In genomic region chr2:216080048-216080447, GRCh38 we compare ENCODE assay signal across 6 cellular contexts. TPM values are rescaled to one million over a fixed set of nuclear protein-coding genes. Genes with fewer than 3 reads are reported as not detected.
DNase-seq lines count a peak whose midpoint lies in the region; ATAC-seq, FAIRE-seq and TF ChIP-seq lines count a peak whose summit lies in the region.
"Not testable (repeated sequence)": the region's sequence is repeated elsewhere in the genome, so short reads cannot be mapped to it uniquely, and the experiment has no call there.

No MANE protein-coding gene starts in this region.

- peaks cover 56% of the 10 kb centered on the region for H3K4me1 Mint-ChIP-seq in activated CD4-positive, alpha-beta memory T cell treated with anti-CD3 and anti-CD28 coated beads, Interleukin-2, amount 10 ng/mL, durations not matched to agents 7 days and 5 days
- peaks cover 47% of the 10 kb centered on the region for H3K4me1 Mint-ChIP-seq in activated naive CD8-positive, alpha-beta T cell treated with anti-CD3 and anti-CD28 coated beads, Interleukin-2, amount 10 ng/mL, durations not matched to agents 7 days and 5 days
- H3K4me1 Mint-ChIP-seq in stimulated activated effector memory CD8-positive, alpha-beta T cell treated with anti-CD3 and anti-CD28 coated beads, Interleukin-12 subunit alpha, Interleukin-12 subunit beta, amount 100 ng/mL, for 72 hours: peaks cover 44% of the 10 kb centered on the region

- peaks cover 11% of the 10 kb centered on the region for H3F3A ChIP-seq in MM.1S (ENCODE audit: insufficient read depth, low read length)

- DNase-seq in A549 (ENCODE audit: low read depth in 1 of 2, low spot score in 1 of 2); MM.1S; activated CD4-positive, alpha-beta memory T cell treated with anti-CD3 and anti-CD28 coated beads, Interleukin-2, amount 10 ng/mL, durations not matched to agents 7 days and 5 days; activated naive CD8-positive, alpha-beta T cell treated with anti-CD3 and anti-CD28 coated beads, Interleukin-2, amount 10 ng/mL, durations not matched to agents 7 days and 5 days; HepG2 (ENCODE audit: low spot score); stimulated activated effector memory CD8-positive, alpha-beta T cell treated with anti-CD3 and anti-CD28 coated beads, Interleukin-12 subunit alpha, Interleukin-12 subunit beta, amount 100 ng/mL, for 72 hours (ENCODE audit: low spot score in 2 of 2): not testable (repeated sequence)

- not testable (repeated sequence) for ATAC-seq in A549; activated naive CD8-positive, alpha-beta T cell treated with anti-CD3 and anti-CD28 coated beads, Interleukin-2, amount 10 ng/mL, durations not matched to agents 7 days and 5 days (ENCODE audit: low read depth); HepG2; stimulated activated effector memory CD8-positive, alpha-beta T cell treated with anti-CD3 and anti-CD28 coated beads, Interleukin-12 subunit alpha, Interleukin-12 subunit beta, amount 100 ng/mL, for 72 hours

- not testable (repeated sequence) for H3K27ac Mint-ChIP-seq in activated CD4-positive, alpha-beta memory T cell treated with anti-CD3 and anti-CD28 coated beads, Interleukin-2, amount 10 ng/mL, durations not matched to agents 7 days and 5 days; activated naive CD8-positive, alpha-beta T cell treated with anti-CD3 and anti-CD28 coated beads, Interleukin-2, amount 10 ng/mL, durations not matched to agents 7 days and 5 days; stimulated activated effector memory CD8-positive, alpha-beta T cell treated with anti-CD3 and anti-CD28 coated beads, Interleukin-12 subunit alpha, Interleukin-12 subunit beta, amount 100 ng/mL, for 72 hours

- not testable (repeated sequence) for H3K9ac ChIP-seq in MM.1S (ENCODE audit: low read length)
- H3K9ac ChIP-seq in HepG2 (ENCODE audit: insufficient read depth, low read depth, low read length): peak overlapping the region; percentile 92; the same call in 1 of the 2 replicates

- not testable (repeated sequence) for TF ChIP-seq POLR2A in A549 (IDR thresholded peaks at IDR 0.05; ENCODE audit: low read length); HepG2 (IDR thresholded peaks at IDR 0.05; ENCODE audit: insufficient read depth in 1 of 2, low read depth in 2 of 2, low read length in 2 of 2)

- peaks cover 23% of the 10 kb centered on the region for H3K36me3 Mint-ChIP-seq in activated CD4-positive, alpha-beta memory T cell treated with anti-CD3 and anti-CD28 coated beads, Interleukin-2, amount 10 ng/mL, durations not matched to agents 7 days and 5 days (ENCODE audit: low read depth)
- peaks cover 15% of the 10 kb centered on the region for H3K36me3 Mint-ChIP-seq in activated naive CD8-positive, alpha-beta T cell treated with anti-CD3 and anti-CD28 coated beads, Interleukin-2, amount 10 ng/mL, durations not matched to agents 7 days and 5 days
- not testable (repeated sequence) for H3K36me3 Mint-ChIP-seq in stimulated activated effector memory CD8-positive, alpha-beta T cell treated with anti-CD3 and anti-CD28 coated beads, Interleukin-12 subunit alpha, Interleukin-12 subunit beta, amount 100 ng/mL, for 72 hours

- not testable (repeated sequence) for TF ChIP-seq CTCF in A549 (IDR thresholded peaks at IDR 0.05); MM.1S (IDR thresholded peaks at IDR 0.05; ENCODE audit: low read length); HepG2 (CRISPR knock-in tag; IDR thresholded peaks at IDR 0.05)

- not testable (repeated sequence) for TF ChIP-seq EP300 in A549 (IDR thresholded peaks at IDR 0.05); HepG2 (IDR thresholded peaks at IDR 0.05; ENCODE audit: low read depth in 2 of 2, low read length in 2 of 2); HepG2 (CRISPR knock-in tag; IDR thresholded peaks at IDR 0.05; ENCODE audit: borderline replicate concordance)

- H3K79me2 ChIP-seq in MM.1S (ENCODE audit: low read length) (peaks cover 24% of the 10 kb centered on the region), HepG2 (ENCODE audit: insufficient read depth, low read length) (peaks cover 61% of the 10 kb centered on the region)

- not testable (repeated sequence) for H4K20me1 ChIP-seq in MM.1S (ENCODE audit: insufficient read depth, low read length); HepG2 (ENCODE audit: insufficient read depth, low read length)

- TF ChIP-seq RAD21 in A549 (conservative IDR thresholded peaks at IDR 0.05 in 1 of 2, IDR thresholded peaks at IDR 0.05 in 1 of 2); HepG2 (CRISPR knock-in tag; IDR thresholded peaks at IDR 0.05): not testable (repeated sequence)

- not testable (repeated sequence) for H3K27me3 ChIP-seq in MM.1S (replicated peaks; ENCODE audit: insufficient read depth, low read length); HepG2 (ENCODE audit: control insufficient read depth in 1 of 2, insufficient read depth in 2 of 2, low read length in 2 of 2)

- H2AFZ ChIP-seq in MM.1S (ENCODE audit: low read length); HepG2 (ENCODE audit: low read length): not testable (repeated sequence)

- H3K27me3 Mint-ChIP-seq in activated CD4-positive, alpha-beta memory T cell treated with anti-CD3 and anti-CD28 coated beads, Interleukin-2, amount 10 ng/mL, durations not matched to agents 7 days and 5 days; activated naive CD8-positive, alpha-beta T cell treated with anti-CD3 and anti-CD28 coated beads, Interleukin-2, amount 10 ng/mL, durations not matched to agents 7 days and 5 days: not testable (repeated sequence)

- H3K4me3 ChIP-seq in A549: peak overlapping the region; percentile 59; the same call in 1 of the 3 replicates
- H3K4me3 ChIP-seq in MM.1S (ENCODE audit: low read length): not testable (repeated sequence)
- peak overlapping the region; percentile 85 to 100 (median 99); a peak in 5 of 6 replicates for H3K4me3 ChIP-seq in HepG2 (replicated peaks in 1 of 3; ENCODE audit: insufficient read depth in 1 of 3, low read depth in 2 of 3, low read length in 3 of 3)

- not testable (repeated sequence) for BruUV-seq in HepG2 (replicated peaks; lab: Mats Ljungman, UMichigan)

- in situ Hi-C loops in HepG2 (cut with HindIII; ENCODE audit: extremely low pct_ligation_motif_present, low pct_unique_long_range_greater_than_20kb): not testable (repeated sequence)

- CTCF ChIA-PET in A549 (lab: Yijun Ruan, JAX); HepG2 (lab: Yijun Ruan, JAX; ENCODE audit: low intra/inter-chr PET ratio, low total read pairs): not testable (repeated sequence)
- CTCF ChIA-PET in activated CD4-positive, alpha-beta memory T cell treated with anti-CD3 and anti-CD28 coated beads, Interleukin-2, amount 10 ng/mL, durations not matched to agents 7 days and 5 days (lab: Charles Lee): interaction anchor here (0.6 to 2.2 kb wide), 2 partner anchors 10 to 21 kb away, joined by 3 to 11 read pairs; no protein-coding TSS in a partner anchor

- not testable (repeated sequence) for H3K9me3 ChIP-seq in A549; MM.1S (replicated peaks; ENCODE audit: insufficient read depth, low read length); HepG2 (ENCODE audit: low read length)

- POLR2A ChIA-PET in A549 (lab: Yijun Ruan, JAX); activated naive CD8-positive, alpha-beta T cell treated with anti-CD3 and anti-CD28 coated beads, Interleukin-2, amount 10 ng/mL, durations not matched to agents 7 days and 5 days (lab: Charles Lee): not testable (repeated sequence)
- POLR2A ChIA-PET in activated CD4-positive, alpha-beta memory T cell treated with anti-CD3 and anti-CD28 coated beads, Interleukin-2, amount 10 ng/mL, durations not matched to agents 7 days and 5 days (lab: Charles Lee): interaction anchor here (6.0 kb wide), 1 partner anchor 31 kb away, joined by 103 read pairs; the partner anchor contains the start of gene XRCC5
- POLR2A ChIA-PET in HepG2 (lab: Yijun Ruan, JAX): interaction anchor here (2.4 to 5.3 kb wide), 2 partner anchors 9 to 30 kb away, joined by 11 to 131 read pairs; partner anchors contain the start of gene XRCC5

- FAIRE-seq in A549 (lab: Jason Lieb, UNC); HepG2 (lab: Jason Lieb, UNC): not testable (repeated sequence)

- H3K9me3 Mint-ChIP-seq in activated CD4-positive, alpha-beta memory T cell treated with anti-CD3 and anti-CD28 coated beads, Interleukin-2, amount 10 ng/mL, durations not matched to agents 7 days and 5 days; activated naive CD8-positive, alpha-beta T cell treated with anti-CD3 and anti-CD28 coated beads, Interleukin-2, amount 10 ng/mL, durations not matched to agents 7 days and 5 days; stimulated activated effector memory CD8-positive, alpha-beta T cell treated with anti-CD3 and anti-CD28 coated beads, Interleukin-12 subunit alpha, Interleukin-12 subunit beta, amount 100 ng/mL, for 72 hours: not testable (repeated sequence)

- not testable (repeated sequence) for H3K9me2 ChIP-seq in MM.1S (replicated peaks; ENCODE audit: insufficient read depth, low read length)

- not testable (repeated sequence) for H3K36me3 ChIP-seq in MM.1S (replicated peaks; ENCODE audit: insufficient read depth, low read length); HepG2 (replicated peaks in 1 of 2; ENCODE audit: control insufficient read depth in 1 of 2, insufficient read depth in 2 of 2, low read length in 2 of 2)

- peak overlapping the region; percentile 16 for H3K4me3 Mint-ChIP-seq in activated CD4-positive, alpha-beta memory T cell treated with anti-CD3 and anti-CD28 coated beads, Interleukin-2, amount 10 ng/mL, durations not matched to agents 7 days and 5 days
- H3K4me3 Mint-ChIP-seq in activated naive CD8-positive, alpha-beta T cell treated with anti-CD3 and anti-CD28 coated beads, Interleukin-2, amount 10 ng/mL, durations not matched to agents 7 days and 5 days: peak overlapping the region; percentile 42
- peak overlapping the region; percentile 93 for H3K4me3 Mint-ChIP-seq in stimulated activated effector memory CD8-positive, alpha-beta T cell treated with anti-CD3 and anti-CD28 coated beads, Interleukin-12 subunit alpha, Interleukin-12 subunit beta, amount 100 ng/mL, for 72 hours

- H3K4me2 ChIP-seq in A549 (peak overlapping the region; percentile 78), MM.1S (ENCODE audit: low read depth, low read length) (peak overlapping the region; percentile 73; the same call in 1 of the 2 replicates), HepG2 (ENCODE audit: low read depth, low read length) (peak overlapping the region; percentile 97)

- intact Hi-C loops in HepG2 (cut with micrococcal nuclease; ENCODE audit: unreplicated experiment): not testable (repeated sequence)

- WGBS in A549 (ENCODE audit: missing lambda C conversion rate): 95% methylated on average over 10 of the region's 10 CpGs
- 96% methylated on average over 10 of the region's 10 CpGs for WGBS in HepG2 (ENCODE audit: low lambda C conversion rate)

- peaks cover 46% of the 10 kb centered on the region for H3K4me1 ChIP-seq in A549
- H3K4me1 ChIP-seq in MM.1S (ENCODE audit: low read length): peaks cover 12% of the 10 kb centered on the region
- peaks cover 85% of the 10 kb centered on the region for H3K4me1 ChIP-seq in HepG2 (ENCODE audit: insufficient read depth, low read length)

- H3K27ac ChIP-seq in A549; MM.1S (ENCODE audit: low read length): not testable (repeated sequence)
- H3K27ac ChIP-seq in HepG2 (ENCODE audit: extremely low read length, insufficient read depth, low read length): peak overlapping the region; percentile 88

RNA-seq across cellular contexts. Expression of gene PECR, which starts 1.6 kb away (rescaled TPM):
- polyA plus RNA-seq in A549 (2011; rRNA removed) (39.9 and 50.4 TPM in 2 replicates), A549 (2017; fragmentation: RNase III; extraction: RNeasy Plus Mini Kit Qiagen cat#74134 plus additional on column Dnase treatment) (16.8 to 17.1 TPM (median 16.9 TPM) in 3 replicates), HepG2 (2011; rRNA removed) (153 and 175 TPM in 2 replicates)
- polyA plus RNA-seq in A549 (2012; cell fraction: cytosol; rRNA removed): 33.5 and 33.6 TPM in 2 replicates
- 10.0 and 14.7 TPM in 2 replicates for polyA plus RNA-seq in A549 (2012; cell fraction: nucleus; rRNA removed)
- 35.2 and 38.2 TPM in 2 replicates for polyA minus RNA-seq in A549 (2011; rRNA and poly(A)+ RNA removed)
- total RNA-seq in activated CD4-positive, alpha-beta memory T cell treated with anti-CD3 and anti-CD28 coated beads, Interleukin-2, amount 10 ng/mL, durations not matched to agents 7 days and 5 days: 10 to 100 TPM; 32.5 to 34.7 TPM
- 10 to 100 TPM; 28.2 to 29.4 TPM for total RNA-seq in activated naive CD8-positive, alpha-beta T cell treated with anti-CD3 and anti-CD28 coated beads, Interleukin-2, amount 10 ng/mL, durations not matched to agents 7 days and 5 days
- total RNA-seq in HepG2 (2016; rRNA removed; fragmentation: Illumina TruSeq; extraction: Trizol): 151 and 181 TPM in 2 replicates
- 20.8 and 20.9 TPM in 2 replicates for total RNA-seq in HepG2 (2016; cell fraction: cytosol; rRNA removed; fragmentation: Illumina TruSeq; extraction: Trizol; ENCODE audit: low read depth)
- total RNA-seq in HepG2 (2016; cell fraction: insoluble cytoplasmic fraction; rRNA removed; fragmentation: Illumina TruSeq; extraction: Trizol): 143 and 194 TPM in 2 replicates
- 32.3 and 33.6 TPM in 2 replicates for total RNA-seq in HepG2 (2016; cell fraction: membrane; rRNA removed; fragmentation: Illumina TruSeq; extraction: Trizol)
- 129 and 136 TPM in 2 replicates for total RNA-seq in HepG2 (2016; cell fraction: nucleus; rRNA removed; fragmentation: Illumina TruSeq; extraction: Trizol)
- 103 and 140 TPM in 2 replicates for polyA plus RNA-seq in HepG2 (2011; cell fraction: cytosol; rRNA removed)
- 97.8 and 111 TPM in 2 replicates for polyA plus RNA-seq in HepG2 (2011; cell fraction: nucleus; rRNA removed)
- polyA plus RNA-seq in HepG2 (2012): 154 and 170 TPM in 2 replicates
- 10.8 and 11.0 TPM in 2 replicates for polyA plus RNA-seq in HepG2 (2016; cell fraction: cytosol; fragmentation: Illumina TruSeq; extraction: Trizol; ENCODE audit: low read depth)
- 162 and 177 TPM in 2 replicates for polyA plus RNA-seq in HepG2 (2016; cell fraction: insoluble cytoplasmic fraction; fragmentation: Illumina TruSeq; extraction: Trizol; ENCODE audit: low read depth)
- polyA plus RNA-seq in HepG2 (2016; cell fraction: membrane; fragmentation: Illumina TruSeq; extraction: Trizol; ENCODE audit: low read depth): 19.7 and 20.5 TPM in 2 replicates
- 75.4 and 82.9 TPM in 2 replicates for polyA plus RNA-seq in HepG2 (2016; cell fraction: nucleus; fragmentation: Illumina TruSeq; extraction: Trizol; ENCODE audit: insufficient read depth, low read depth)
- 5.0 and 112 TPM in 2 replicates for polyA minus RNA-seq in HepG2 (2011; rRNA and poly(A)+ RNA removed; ENCODE audit: low replicate concordance)
- 52.5 and 73.0 TPM in 2 replicates for polyA minus RNA-seq in HepG2 (2011; cell fraction: cytosol; rRNA and poly(A)+ RNA removed)
- polyA minus RNA-seq in HepG2 (2011; cell fraction: nucleus; rRNA and poly(A)+ RNA removed): 221 and 291 TPM in 2 replicates

RNA-seq across cellular contexts. Expression of gene TMEM169, which starts 1.7 kb away (rescaled TPM):
- polyA plus RNA-seq in A549 (2011; rRNA removed): 0.54 and 0.78 TPM in 2 replicates
- 0.08 and 0.09 TPM in 2 replicates for polyA plus RNA-seq in A549 (2012; cell fraction: cytosol; rRNA removed)
- polyA plus RNA-seq in A549 (2012; cell fraction: nucleus; rRNA removed): 0.04 and 0.26 TPM in 2 replicates
- polyA plus RNA-seq in A549 (2017; fragmentation: RNase III; extraction: RNeasy Plus Mini Kit Qiagen cat#74134 plus additional on column Dnase treatment): 0.80 to 0.82 TPM (median 0.81 TPM) in 3 replicates
- 0.62 and 0.63 TPM in 2 replicates for polyA minus RNA-seq in A549 (2011; rRNA and poly(A)+ RNA removed)
- total RNA-seq in activated CD4-positive, alpha-beta memory T cell treated with anti-CD3 and anti-CD28 coated beads, Interleukin-2, amount 10 ng/mL, durations not matched to agents 7 days and 5 days: 1 to 10 TPM; 2.3 to 3.5 TPM
- 1 to 10 TPM; 1.1 to 2.0 TPM for total RNA-seq in activated naive CD8-positive, alpha-beta T cell treated with anti-CD3 and anti-CD28 coated beads, Interleukin-2, amount 10 ng/mL, durations not matched to agents 7 days and 5 days
- total RNA-seq in HepG2 (2016; rRNA removed; fragmentation: Illumina TruSeq; extraction: Trizol): 4.3 and 4.5 TPM in 2 replicates
- total RNA-seq in HepG2 (2016; cell fraction: cytosol; rRNA removed; fragmentation: Illumina TruSeq; extraction: Trizol; ENCODE audit: low read depth): 1.1 and 1.2 TPM in 2 replicates
- total RNA-seq in HepG2 (2016; cell fraction: insoluble cytoplasmic fraction; rRNA removed; fragmentation: Illumina TruSeq; extraction: Trizol): 4.0 and 5.3 TPM in 2 replicates
- 3.7 and 4.4 TPM in 2 replicates for total RNA-seq in HepG2 (2016; cell fraction: membrane; rRNA removed; fragmentation: Illumina TruSeq; extraction: Trizol)
- total RNA-seq in HepG2 (2016; cell fraction: nucleus; rRNA removed; fragmentation: Illumina TruSeq; extraction: Trizol): 3.6 TPM in 2 replicates
- 1.5 and 2.1 TPM in 2 replicates for polyA plus RNA-seq in HepG2 (2011; rRNA removed)
- polyA plus RNA-seq in HepG2 (2011; cell fraction: cytosol; rRNA removed): 1.5 and 2.6 TPM in 2 replicates
- 0.71 and 0.80 TPM in 2 replicates for polyA plus RNA-seq in HepG2 (2011; cell fraction: nucleus; rRNA removed)
- polyA plus RNA-seq in HepG2 (2012): 5.4 and 6.9 TPM in 2 replicates
- polyA plus RNA-seq in HepG2 (2016; cell fraction: cytosol; fragmentation: Illumina TruSeq; extraction: Trizol; ENCODE audit: low read depth): 0.60 and 0.85 TPM in 2 replicates
- polyA plus RNA-seq in HepG2 (2016; cell fraction: insoluble cytoplasmic fraction; fragmentation: Illumina TruSeq; extraction: Trizol; ENCODE audit: low read depth): 2.9 and 4.2 TPM in 2 replicates
- polyA plus RNA-seq in HepG2 (2016; cell fraction: membrane; fragmentation: Illumina TruSeq; extraction: Trizol; ENCODE audit: low read depth): 1.7 and 1.8 TPM in 2 replicates
- polyA plus RNA-seq in HepG2 (2016; cell fraction: nucleus; fragmentation: Illumina TruSeq; extraction: Trizol; ENCODE audit: insufficient read depth, low read depth): 5.0 and 6.2 TPM in 2 replicates
- polyA minus RNA-seq in HepG2 (2011; rRNA and poly(A)+ RNA removed; ENCODE audit: low replicate concordance): 6.2 TPM in 1 of 2 replicates, not detected in the other
- polyA minus RNA-seq in HepG2 (2011; cell fraction: cytosol; rRNA and poly(A)+ RNA removed): 2.0 and 2.7 TPM in 2 replicates
- 1.4 and 2.6 TPM in 2 replicates for polyA minus RNA-seq in HepG2 (2011; cell fraction: nucleus; rRNA and poly(A)+ RNA removed)

RNA-seq across cellular contexts. Expression of gene XRCC5, which starts 29.1 kb away (rescaled TPM):
- polyA plus RNA-seq in A549 (2011; rRNA removed) (430 and 619 TPM in 2 replicates), A549 (2017; fragmentation: RNase III; extraction: RNeasy Plus Mini Kit Qiagen cat#74134 plus additional on column Dnase treatment) (209 to 222 TPM (median 217 TPM) in 3 replicates), HepG2 (2011; rRNA removed) (215 and 264 TPM in 2 replicates)
- polyA plus RNA-seq in A549 (2012; cell fraction: cytosol; rRNA removed): 127 and 133 TPM in 2 replicates
- polyA plus RNA-seq in A549 (2012; cell fraction: nucleus; rRNA removed): 204 and 220 TPM in 2 replicates
- polyA minus RNA-seq in A549 (2011; rRNA and poly(A)+ RNA removed): 425 and 452 TPM in 2 replicates
- total RNA-seq in activated CD4-positive, alpha-beta memory T cell treated with anti-CD3 and anti-CD28 coated beads, Interleukin-2, amount 10 ng/mL, durations not matched to agents 7 days and 5 days: 100 to 1,000 TPM; 296 to 302 TPM
- total RNA-seq in activated naive CD8-positive, alpha-beta T cell treated with anti-CD3 and anti-CD28 coated beads, Interleukin-2, amount 10 ng/mL, durations not matched to agents 7 days and 5 days: 100 to 1,000 TPM; 268 to 273 TPM
- 454 and 733 TPM in 2 replicates for total RNA-seq in HepG2 (2016; rRNA removed; fragmentation: Illumina TruSeq; extraction: Trizol)
- total RNA-seq in HepG2 (2016; cell fraction: cytosol; rRNA removed; fragmentation: Illumina TruSeq; extraction: Trizol; ENCODE audit: low read depth): 40.2 and 45.7 TPM in 2 replicates
- 445 and 739 TPM in 2 replicates for total RNA-seq in HepG2 (2016; cell fraction: insoluble cytoplasmic fraction; rRNA removed; fragmentation: Illumina TruSeq; extraction: Trizol)
- 92.3 and 106 TPM in 2 replicates for total RNA-seq in HepG2 (2016; cell fraction: membrane; rRNA removed; fragmentation: Illumina TruSeq; extraction: Trizol)
- 346 and 369 TPM in 2 replicates for total RNA-seq in HepG2 (2016; cell fraction: nucleus; rRNA removed; fragmentation: Illumina TruSeq; extraction: Trizol)
- 129 and 152 TPM in 2 replicates for polyA plus RNA-seq in HepG2 (2011; cell fraction: cytosol; rRNA removed)
- 61.2 and 69.5 TPM in 2 replicates for polyA plus RNA-seq in HepG2 (2011; cell fraction: nucleus; rRNA removed)
- 143 and 176 TPM in 2 replicates for polyA plus RNA-seq in HepG2 (2012)
- 21.5 and 24.7 TPM in 2 replicates for polyA plus RNA-seq in HepG2 (2016; cell fraction: cytosol; fragmentation: Illumina TruSeq; extraction: Trizol; ENCODE audit: low read depth)
- 503 and 513 TPM in 2 replicates for polyA plus RNA-seq in HepG2 (2016; cell fraction: insoluble cytoplasmic fraction; fragmentation: Illumina TruSeq; extraction: Trizol; ENCODE audit: low read depth)
- 41.2 and 52.0 TPM in 2 replicates for polyA plus RNA-seq in HepG2 (2016; cell fraction: membrane; fragmentation: Illumina TruSeq; extraction: Trizol; ENCODE audit: low read depth)
- polyA plus RNA-seq in HepG2 (2016; cell fraction: nucleus; fragmentation: Illumina TruSeq; extraction: Trizol; ENCODE audit: insufficient read depth, low read depth): 228 and 232 TPM in 2 replicates
- polyA minus RNA-seq in HepG2 (2011; rRNA and poly(A)+ RNA removed; ENCODE audit: low replicate concordance): 569 and 652 TPM in 2 replicates
- polyA minus RNA-seq in HepG2 (2011; cell fraction: cytosol; rRNA and poly(A)+ RNA removed): 159 and 172 TPM in 2 replicates
- 290 and 331 TPM in 2 replicates for polyA minus RNA-seq in HepG2 (2011; cell fraction: nucleus; rRNA and poly(A)+ RNA removed)

Comparison
In these comparisons a context has a peak if more than half of its experiments do, and no peak if none do; other contexts are left out.
1. H3K4me3 Mint-ChIP-seq: peak in every context shown above with its lines; median percentile 93 in stimulated activated effector memory CD8-positive, alpha-beta T cell treated with anti-CD3 and anti-CD28 coated beads, Interleukin-12 subunit alpha, Interleukin-12 subunit beta, amount 100 ng/mL, for 72 hours; 42 in activated naive CD8-positive, alpha-beta T cell treated with anti-CD3 and anti-CD28 coated beads, Interleukin-2, amount 10 ng/mL, durations not matched to agents 7 days and 5 days; 16 in activated CD4-positive, alpha-beta memory T cell treated with anti-CD3 and anti-CD28 coated beads, Interleukin-2, amount 10 ng/mL, durations not matched to agents 7 days and 5 days.